11 cellular contexts compared by ENCODE assay signal in the genomic region with DNA sequence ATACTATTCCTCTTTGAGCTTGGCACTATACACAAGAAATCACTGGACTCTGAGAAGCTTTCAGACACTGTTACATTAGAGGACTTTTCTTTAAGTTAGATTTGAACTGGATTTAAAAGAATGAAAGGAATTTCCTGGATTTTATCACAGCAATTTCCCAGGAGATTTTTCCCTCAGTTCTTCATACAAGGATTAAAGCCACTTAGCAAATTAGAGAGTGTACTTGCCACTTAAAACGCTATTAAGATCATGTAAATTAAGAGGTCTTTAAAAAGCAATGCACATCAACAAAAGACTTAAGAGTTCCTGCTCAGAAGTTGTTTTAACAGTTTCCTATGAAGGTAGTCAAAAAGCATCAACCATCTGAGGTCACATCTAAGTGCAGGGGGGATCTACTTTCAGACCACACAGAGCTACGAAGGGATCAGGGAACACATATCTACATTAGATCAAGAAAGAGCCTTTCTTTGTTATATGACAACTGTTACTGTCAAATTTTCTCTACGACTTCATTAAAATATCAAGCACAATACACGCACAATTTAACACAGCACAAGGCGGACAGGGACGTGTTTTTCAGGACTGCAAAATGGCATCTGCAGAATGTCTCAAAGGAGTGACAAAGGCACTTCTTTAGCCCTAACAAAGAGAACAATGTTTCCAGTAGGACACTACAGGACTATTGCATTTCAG.
DNase-seq lines count a peak whose midpoint lies in the region; ATAC-seq, FAIRE-seq and TF ChIP-seq lines count a peak whose summit lies in the region.
"Had no signal": no experiment of that assay in that cellular context is flagged by ENCODE, and none has a peak within 500 bp of the region (broad histone marks: within the 10 kb centered on the region; RNA-seq: fewer than 3 reads in every experiment).

No MANE protein-coding gene starts in this region.

- peak overlapping the region in 1 of 2 experiments; percentile 20 for H3K4ac ChIP-seq in mesenchymal stem cell (ENCODE audit: low read depth in 1 of 2, low read length in 2 of 2)

- H2BK12ac ChIP-seq in mesenchymal stem cell (ENCODE audit: low read length in 2 of 2): no peak overlapping the region

- no peak overlapping the region for H2BK15ac ChIP-seq in mesenchymal stem cell (ENCODE audit: low read depth, poor library complexity, severe bottlenecking)

- H3K9ac ChIP-seq in mesenchymal stem cell (ENCODE audit: low read length): no peak overlapping the region

- H4K8ac ChIP-seq in mesenchymal stem cell (ENCODE audit: low read length): peak overlapping the region; percentile 85

- CTCF ChIA-PET in A673 (lab: Charles Lee): no interaction called here

- WGBS in mesenchymal stem cell: 11% methylated on average over 5 of the region's 6 CpGs

- BruUV-seq in A673 (replicated peaks; lab: Mats Ljungman, UMichigan): no TSS peak

- H3K27me3 Mint-ChIP-seq in brain: no peaks in the 10 kb centered on the region

- FAIRE-seq in HTR-8/SVneo (lab: Jason Lieb, UNC): no peak

- no peaks in the 10 kb centered on the region for H3K9me3 ChIP-seq in A673 (ENCODE audit: low read depth, low read length, poor library complexity, severe bottlenecking)
- H3K9me3 ChIP-seq in mesenchymal stem cell (ENCODE audit: control insufficient read depth, low read length): no peaks in the 10 kb centered on the region

- H3K27me3 ChIP-seq in A673 (replicated peaks; ENCODE audit: insufficient read depth, low read depth, low read length, poor library complexity) (peaks cover 7% of the 10 kb centered on the region), mesenchymal stem cell (ENCODE audit: control insufficient read depth in 1 of 2, insufficient read depth in 1 of 2, low read length in 2 of 2) (no peaks in the 10 kb centered on the region)

- H3K79me1 ChIP-seq in mesenchymal stem cell (replicated peaks; ENCODE audit: low read length, poor library complexity, severe bottlenecking): peaks cover 21% of the 10 kb centered on the region

- H3K27ac ChIP-seq in A673 (ENCODE audit: low read depth, low read length, poor library complexity, severe bottlenecking): peak overlapping the region; percentile 58
- no peak overlapping the region for H3K27ac ChIP-seq in mesenchymal stem cell (ENCODE audit: low read length, poor library complexity, severe bottlenecking)

- H3K14ac ChIP-seq in mesenchymal stem cell (ENCODE audit: low read length in 2 of 2): no peak overlapping the region

- peak overlapping the region; percentile 49 for H3K4me2 ChIP-seq in mesenchymal stem cell (ENCODE audit: low read length, poor library complexity, severe bottlenecking)

- H3K4me3 ChIP-seq in A673 (ENCODE audit: low read depth, low read length, poor library complexity, severe bottlenecking) (peak overlapping the region; percentile 10), mesenchymal stem cell (ENCODE audit: insufficient read depth in 1 of 2, low read depth in 1 of 2, low read length in 2 of 2) (no peak overlapping the region)

- intact Hi-C loops in A673 (cut with micrococcal nuclease; ENCODE audit: unreplicated experiment): loop anchor here (5.0 kb wide), 1 partner anchor 65 kb away; a partner anchor contains a TSS

- peaks cover 0 to 5% (median 0%) of the 10 kb centered on the region in 5 experiments for H3K9me3 Mint-ChIP-seq in brain
- H3K9me3 Mint-ChIP-seq: activated T-helper 1 cell treated with anti-CD3 and anti-CD28 coated beads, Interleukin-12 subunit alpha, Interleukin-12 subunit beta, Interleukin-2, Interleukin-4 antibody, amounts not matched to agents 30 ng/mL and 10 ng/mL and 1 ng/mL, durations not matched to agents 14 hours and 24 hours and 36 hours had no signal

- no peak for ATAC-seq in GM19351 (IDR thresholded peaks at IDR 0.05; ENCODE audit: unreplicated experiment)

- peak overlapping the region; percentile 2 to 55 (median 20) for H3K4me3 Mint-ChIP-seq in brain
- H3K4me3 Mint-ChIP-seq: activated T-helper 1 cell treated with anti-CD3 and anti-CD28 coated beads, Interleukin-12 subunit alpha, Interleukin-12 subunit beta, Interleukin-2, Interleukin-4 antibody, amounts not matched to agents 30 ng/mL and 10 ng/mL and 1 ng/mL, durations not matched to agents 14 hours and 24 hours and 36 hours had no signal

- DNase-seq in A673 (ENCODE audit: low spot score): peak; percentile 96
- DNase-seq in HTR-8/SVneo (ENCODE audit: insufficient read length, low spot score): peak; percentile 31
- DNase-seq in mesenchymal stem cell: peak; percentile 50
- no peak for DNase-seq in NCI-H146 treated with DMSO at 0.1 percent for 48 hours (lab: John Stamatoyannopoulos, UW; ENCODE audit: unreplicated experiment)
- DNase-seq in activated CD4-positive, alpha-beta T cell treated with anti-CD3 and anti-CD28 coated beads for 48 hours: no peak
- DNase-seq in GOT3 (lab: John Stamatoyannopoulos, UW): no peak
- DNase-seq: cortex of kidney, NCI-H146 had no signal

- H3K36me3 ChIP-seq in A673 (ENCODE audit: insufficient read depth, low read length, poor library complexity, severe bottlenecking): no peaks in the 10 kb centered on the region
- H3K36me3 ChIP-seq in mesenchymal stem cell (ENCODE audit: control insufficient read depth in 1 of 2, insufficient read depth in 2 of 2, low read depth in 1 of 2, low read length in 2 of 2): no peaks in the 10 kb centered on the region

- TF ChIP-seq CTCF in A673 (conservative IDR thresholded peaks at IDR 0.05; ENCODE audit: low read depth, low read length) (no peak), brain (conservative IDR thresholded peaks at IDR 0.05) (no peak)

- POLR2A ChIA-PET in A673 (lab: Charles Lee; ENCODE audit: low non-redundant PET): interaction anchor here (1.0 kb wide), 1 partner anchor 30 kb away, joined by 3 read pairs; no protein-coding TSS in a partner anchor

- H3K4me1 ChIP-seq in A673 (ENCODE audit: insufficient read depth, low read length, poor library complexity, severe bottlenecking) (peaks cover 45% of the 10 kb centered on the region), mesenchymal stem cell (ENCODE audit: control insufficient read depth, insufficient read depth, low read depth, low read length) (peaks cover 8% of the 10 kb centered on the region)

- H2BK120ac ChIP-seq in mesenchymal stem cell (ENCODE audit: low read depth, low read length): no peak overlapping the region

- no peak overlapping the region for H2BK5ac ChIP-seq in mesenchymal stem cell (ENCODE audit: low read depth, low read length, poor library complexity, severe bottlenecking)

- H3K23ac ChIP-seq in mesenchymal stem cell (ENCODE audit: low read length in 2 of 2): no peak overlapping the region

- no peak overlapping the region for H2AFZ ChIP-seq in mesenchymal stem cell (ENCODE audit: low read depth, low read length)

- H4K91ac ChIP-seq in mesenchymal stem cell (ENCODE audit: low read length): no peak overlapping the region

- no peak overlapping the region for H3K18ac ChIP-seq in mesenchymal stem cell (ENCODE audit: low read depth in 1 of 2, low read length in 2 of 2)

- peak overlapping the region in 4 of 5 experiments; percentile 2 to 53 (median 34) for H3K27ac Mint-ChIP-seq in brain
- H3K27ac Mint-ChIP-seq: activated T-helper 1 cell treated with anti-CD3 and anti-CD28 coated beads, Interleukin-12 subunit alpha, Interleukin-12 subunit beta, Interleukin-2, Interleukin-4 antibody, amounts not matched to agents 30 ng/mL and 10 ng/mL and 1 ng/mL, durations not matched to agents 14 hours and 24 hours and 36 hours had no signal

- H3K4me1 Mint-ChIP-seq in brain: peaks cover 48% of the 10 kb centered on the region

- H2AK5ac ChIP-seq in mesenchymal stem cell (ENCODE audit: low read length, severe bottlenecking): peak overlapping the region; percentile 72

- peaks cover 3% of the 10 kb centered on the region for H3K36me3 Mint-ChIP-seq in brain

Comparison
In these comparisons a context has a peak if more than half of its experiments do, and no peak if none do; other contexts are left out.
1. DNase-seq: peak in A673 (single experiment), HTR-8/SVneo (single experiment) and mesenchymal stem cell (single experiment); none in NCI-H146 treated with DMSO at 0.1 percent for 48 hours (single experiment), activated CD4-positive, alpha-beta T cell treated with anti-CD3 and anti-CD28 coated beads for 48 hours (single experiment) and GOT3 (single experiment).